ENCODE assay signal across 17 cellular contexts in genomic region chr11:12088531-12088930, GRCh38. TPM values are rescaled to one million over a fixed set of nuclear protein-coding genes. Genes with fewer than 3 reads are reported as not detected.
A peak's percentile ranks its signal among the peaks of the same experiment; 100 is the strongest.
DNase-seq lines count a peak whose midpoint lies in the region; ATAC-seq, FAIRE-seq and TF ChIP-seq lines count a peak whose summit lies in the region.
"Had no signal": no experiment of that assay in that cellular context is flagged by ENCODE, and none has a peak within 500 bp of the region (broad histone marks: within the 10 kb centered on the region; RNA-seq: fewer than 3 reads in every experiment).

No MANE protein-coding gene starts in this region.

- TF ChIP-seq POLR2A in A549 (IDR thresholded peaks at IDR 0.05; ENCODE audit: low read length) (no peak), IMR-90 (IDR thresholded peaks at IDR 0.05; ENCODE audit: low read depth, low read length) (no peak; the same call in 1 of the 2 replicates)

- H3K9me3 ChIP-seq in A549 (peaks cover 3% of the 10 kb centered on the region; the same call in 1 of the 3 replicates), IMR-90 (ENCODE audit: control insufficient read depth, insufficient read depth, low read length) (no peaks in the 10 kb centered on the region), colonic mucosa (no peaks in the 10 kb centered on the region)
- H3K9me3 ChIP-seq: adrenal gland had no signal

- dilution Hi-C loops in IMR-90 (cut with HindIII; ENCODE audit: low sequenced_read_pairs, unreplicated experiment) = no loop called here

- in situ Hi-C loops in IMR-90 (cut with MboI; ENCODE audit: low sequenced_read_pairs) = no loop called here

- peak overlapping the region; percentile 91 for H4K91ac ChIP-seq in IMR-90 (ENCODE audit: insufficient read depth, low read depth, low read length)

- H3K27me3 ChIP-seq in IMR-90 (ENCODE audit: control insufficient read depth, insufficient read depth, low read length) (no peaks in the 10 kb centered on the region), colonic mucosa (no peaks in the 10 kb centered on the region)
- H3K27me3 ChIP-seq: adrenal gland had no signal

- peak overlapping the region; percentile 31 for H3K27ac Mint-ChIP-seq in nephron progenitor cell

- H4K20me1 ChIP-seq in IMR-90 (ENCODE audit: insufficient read depth, low read length) = no peaks in the 10 kb centered on the region

- H3K4me2 ChIP-seq in A549 (peak overlapping the region; percentile 82), IMR-90 (ENCODE audit: low read depth, low read length) (no peak overlapping the region; the same call in 1 of the 2 replicates)
- H3K4me2 ChIP-seq: KMS-11 had no signal

- no peak for TF ChIP-seq RAD21 in A549 (conservative IDR thresholded peaks at IDR 0.05 in 1 of 2, IDR thresholded peaks at IDR 0.05 in 1 of 2)
- TF ChIP-seq RAD21 in IMR-90 (IDR thresholded peaks at IDR 0.05; ENCODE audit: low read length) = no peak

- no peak overlapping the region for H3K9ac ChIP-seq in IMR-90 (ENCODE audit: low read depth, low read length)
- H3K9ac ChIP-seq in colonic mucosa (ENCODE audit: low read depth in 2 of 2, low read length in 2 of 2) = peak overlapping the region; percentile 16 to 70
- H3K9ac ChIP-seq: KMS-11 had no signal

- peaks cover 71% of the 10 kb centered on the region for H3K4me1 ChIP-seq in A549
- H3K4me1 ChIP-seq in IMR-90 (ENCODE audit: control insufficient read depth, insufficient read depth, low read length) = peaks cover 36% of the 10 kb centered on the region
- H3K4me1 ChIP-seq in colonic mucosa = peaks cover 6% of the 10 kb centered on the region

- TF ChIP-seq CTCF in A549 (IDR thresholded peaks at IDR 0.05) (0 out of 3 replicates have a peak, but pooled peaks have one; percentile 4), IMR-90 (conservative IDR thresholded peaks at IDR 0.05; ENCODE audit: low read depth, low read length) (no peak), colonic mucosa (IDR thresholded peaks at IDR 0.05) (no peak), nephron progenitor cell (IDR thresholded peaks at IDR 0.05) (no peak)

- 92% methylated on average over 9 of the region's 9 CpGs for WGBS in A549 (ENCODE audit: missing lambda C conversion rate)
- WGBS in IMR-90 (ENCODE audit: extremely low coverage in 2 of 2, insufficient read length in 1 of 2), 2 experiments = 100% methylated on average over 4 of the region's 9 CpGs; no CpG with 5 or more reads in 1 of the 2 experiments

- H3K27ac ChIP-seq in A549 (peak overlapping the region; percentile 96 to 97), IMR-90 (ENCODE audit: insufficient read depth, low read length) (peak overlapping the region; percentile 35; the same call in 1 of the 2 replicates), colonic mucosa (peak overlapping the region; percentile 86)
- H3K27ac ChIP-seq: KMS-11 had no signal

- peak overlapping the region; percentile 100 for H2AK5ac ChIP-seq in IMR-90 (ENCODE audit: low read depth, low read length)

- peak overlapping the region; percentile 80 for H2AK9ac ChIP-seq in IMR-90 (replicated peaks; ENCODE audit: low read depth, low read length, poor library complexity)

- intact Hi-C loops in IMR-90 (cut with micrococcal nuclease) = loop anchor here (1.0 to 10.0 kb wide), 2 partner anchors 146 to 194 kb away; no protein-coding TSS in a partner anchor
- intact Hi-C loops in colonic mucosa (cut with DNase I) = no loop called here

- no peak overlapping the region for H2AFZ ChIP-seq in IMR-90 (replicated peaks; ENCODE audit: low read length, poor library complexity)

- peaks cover 25% of the 10 kb centered on the region for H3K4me1 Mint-ChIP-seq in nephron progenitor cell

- peak overlapping the region; percentile 100 for H2BK5ac ChIP-seq in IMR-90 (ENCODE audit: low read depth, low read length, poor library complexity, severe bottlenecking)

- H3K14ac ChIP-seq in IMR-90 (replicated peaks; ENCODE audit: low read depth, low read length) = peak overlapping the region; percentile 100

- H3K36me3 Mint-ChIP-seq in nephron progenitor cell (ENCODE audit: low read depth) = no peaks in the 10 kb centered on the region

- CTCF ChIA-PET in A549 (lab: Yijun Ruan, JAX) = interaction anchor here (1.0 to 9.1 kb wide), 19 partner anchors 8 to 200 kb away, joined by 3 to 92 read pairs (median 7); no protein-coding TSS in a partner anchor
- CTCF ChIA-PET in IMR-90 (lab: Yijun Ruan, JAX) = interaction anchor here (2.8 kb wide), 1 partner anchor 193 kb away, joined by 17 read pairs; no protein-coding TSS in a partner anchor

- H3K4me3 Mint-ChIP-seq in nephron progenitor cell = no peak overlapping the region

- H3K56ac ChIP-seq in IMR-90 (ENCODE audit: extremely low read depth, insufficient read depth, low read length) = no peak overlapping the region; the same call in 1 of the 2 replicates

- H3K23ac ChIP-seq in IMR-90 (ENCODE audit: low read depth, low read length) = peak overlapping the region; percentile 47

- H4K5ac ChIP-seq in IMR-90 (ENCODE audit: low read depth, low read length) = peak overlapping the region; percentile 78; the same call in 1 of the 2 replicates

- H3K27me3 Mint-ChIP-seq in nephron progenitor cell (ENCODE audit: low read depth, poor library complexity) = peaks cover 11% of the 10 kb centered on the region

- peak overlapping the region; percentile 100 for H3K4ac ChIP-seq in IMR-90 (ENCODE audit: low read depth, low read length)

- H3K4me3 ChIP-seq in A549 (no peak overlapping the region), IMR-90 (ENCODE audit: insufficient read depth, low read depth, low read length) (no peak overlapping the region), colonic mucosa (no peak overlapping the region)
- H3K4me3 ChIP-seq: adrenal gland, lung had no signal

- no peaks in the 10 kb centered on the region for H3K9me3 Mint-ChIP-seq in nephron progenitor cell

- peak overlapping the region; percentile 99 to 100 for H4K8ac ChIP-seq in IMR-90 (ENCODE audit: low read depth in 2 of 2, low read length in 2 of 2)

- peaks cover 34% of the 10 kb centered on the region for H3K9me1 ChIP-seq in IMR-90 (ENCODE audit: insufficient read depth, low read length)

- no peak for ATAC-seq in A549
- ATAC-seq in IMR-90 (ENCODE audit: low read depth) = no peak
- no peak for ATAC-seq in GM21360 (IDR thresholded peaks at IDR 0.05; ENCODE audit: unreplicated experiment)
- ATAC-seq in GM19455 (IDR thresholded peaks at IDR 0.05; ENCODE audit: unreplicated experiment) = no peak

- H2BK20ac ChIP-seq in IMR-90 (ENCODE audit: low read depth, low read length) = peak overlapping the region; percentile 100

- BruUV-seq in IMR-90 (replicated peaks; lab: Mats Ljungman, UMichigan) = no TSS peak

- DNase-seq in A549 (ENCODE audit: low read depth in 1 of 2, low spot score in 1 of 2) = no peak
- DNase-seq in IMR-90 = no peak
- no peak for DNase-seq in colonic mucosa
- DNase-seq in nephron progenitor cell = no peak
- DNase-seq in NCI-H774 (lab: John Stamatoyannopoulos, UW) = no peak
- DNase-seq in OCI-M2 (lab: John Stamatoyannopoulos, UW; ENCODE audit: unreplicated experiment) = no peak
- DNase-seq: adrenal gland; effector memory CD4-positive, alpha-beta T cell; NCI-H1436; NCI-H510A; occipital lobe; stimulated activated CD4-positive, alpha-beta T cell treated with anti-CD3 and anti-CD28 coated beads, Interleukin-15, amount 100 ng/mL, for 24 hours had no signal

- FAIRE-seq in A549 (lab: Jason Lieb, UNC) = no peak
- FAIRE-seq: GM12892 had no signal

- H3K36me3 ChIP-seq in IMR-90 (ENCODE audit: control insufficient read depth, insufficient read depth, low read length) = no peaks in the 10 kb centered on the region
- no peaks in the 10 kb centered on the region for H3K36me3 ChIP-seq in colonic mucosa
- H3K36me3 ChIP-seq: adrenal gland had no signal

- H2BK15ac ChIP-seq in IMR-90 (ENCODE audit: low read depth, low read length) = peak overlapping the region; percentile 99

- TF ChIP-seq EP300 in A549 (IDR thresholded peaks at IDR 0.05) = no peak

- H2BK120ac ChIP-seq in IMR-90 (ENCODE audit: low read depth, low read length) = peak overlapping the region; percentile 100

- peaks cover 8 to 62% of the 10 kb centered on the region in 2 experiments; a peak in 3 of 4 replicates for H3K79me1 ChIP-seq in IMR-90 (ENCODE audit: low read depth in 1 of 2, low read length in 2 of 2)

- POLR2A ChIA-PET in A549 (lab: Yijun Ruan, JAX) (interaction anchor here (3.6 to 4.2 kb wide), 2 partner anchors 12 to 22 kb away, joined by 38 to 56 read pairs; no protein-coding TSS in a partner anchor), IMR-90 (lab: Charles Lee; ENCODE audit: unreplicated experiment) (interaction anchor here (0.6 to 3.4 kb wide), 6 partner anchors 22 to 196 kb away, joined by 3 to 17 read pairs (median 3); partner anchors contain the start of gene MICAL2)

- H3K18ac ChIP-seq in IMR-90 (ENCODE audit: low read depth, low read length) = peak overlapping the region; percentile 45; the same call in 1 of the 2 replicates

TF ChIP-seq in A549, 52 proteins besides CTCF, POLR2A, EP300 and RAD21:
- TF ChIP-seq EHF (CRISPR knock-in tag; IDR thresholded peaks at IDR 0.05) (0 out of 2 replicates have a peak, but pooled peaks have one; percentile 16), ZNF302 (CRISPR knock-in tag; IDR thresholded peaks at IDR 0.05) (no peak)

TF ChIP-seq in IMR-90, 13 proteins besides CTCF, POLR2A, EP300 and RAD21 (continues in another document):
- TF ChIP-seq NFE2L2 (IDR thresholded peaks at IDR 0.05; ENCODE audit: low read depth, low read length) (no peak), RFX5 (IDR thresholded peaks at IDR 0.05; ENCODE audit: low read depth, low read length) (no peak), RCOR1 (IDR thresholded peaks at IDR 0.05; ENCODE audit: insufficient replicate concordance, low read length) (no peak), USF2 (IDR thresholded peaks at IDR 0.05; ENCODE audit: low read depth, low read length) (no peak)

RNA-seq across cellular contexts. Expression of gene MICAL2, which starts 21.9 kb away (rescaled TPM):
- 42.1 and 52.4 TPM in 2 replicates for polyA plus RNA-seq in A549 (2011; rRNA removed)
- 19.3 and 22.9 TPM in 2 replicates for polyA plus RNA-seq in A549 (2012; cell fraction: cytosol; rRNA removed)
- polyA plus RNA-seq in A549 (2012; cell fraction: nucleus; rRNA removed) = 25.5 and 31.9 TPM in 2 replicates
- polyA plus RNA-seq in A549 (2017; fragmentation: RNase III; extraction: RNeasy Plus Mini Kit Qiagen cat#74134 plus additional on column Dnase treatment) = 39.8 to 43.6 TPM (median 43.5 TPM) in 3 replicates
- 104 and 112 TPM in 2 replicates for polyA minus RNA-seq in A549 (2011; rRNA and poly(A)+ RNA removed)
- 285 and 336 TPM in 2 replicates for total RNA-seq in IMR-90 (2012; rRNA removed)
- polyA plus RNA-seq in IMR-90 (2012; rRNA removed) = 141 and 170 TPM in 2 replicates
- 63.9 and 84.9 TPM in 2 replicates for polyA plus RNA-seq in IMR-90 (2012; cell fraction: cytosol; rRNA removed)
- polyA plus RNA-seq in IMR-90 (2012; cell fraction: nucleus; rRNA removed; ENCODE audit: low replicate concordance) = 109 and 162 TPM in 2 replicates
- 100 to 1,000 TPM; 194 TPM for total RNA-seq in colonic mucosa

Comparison
In these comparisons a context has a peak if more than half of its experiments do, and no peak if none do; other contexts are left out.
1. H3K27ac ChIP-seq: peak in every context shown above with its lines; median percentile 96 in A549; 86 in colonic mucosa; 35 in IMR-90.